Comparison of ENCODE assay signal across 28 cellular contexts in genomic region chr1:169900567-169900966, GRCh38.
"Had no signal": no experiment of that assay in that cellular context is flagged by ENCODE, and none has a peak within 500 bp of the region (broad histone marks: within the 10 kb centered on the region; RNA-seq: fewer than 3 reads in every experiment).

No MANE protein-coding gene starts in this region.

- H3K36me3 ChIP-seq: neural progenitor cell, ovary, right lobe of liver, sigmoid colon, spleen, suprapubic skin, tibial artery, transverse colon, upper lobe of right lung, uterus had no signal

- H3K4me1 ChIP-seq: neural progenitor cell, parathyroid adenoma, psoas muscle, sigmoid colon, suprapubic skin, testis, tibial artery, upper lobe of right lung, uterus had no signal

- H3K9ac ChIP-seq: neural progenitor cell, parathyroid adenoma had no signal

- H3K27ac ChIP-seq: neural progenitor cell, ovary, parathyroid adenoma, psoas muscle, right lobe of liver, sigmoid colon, spleen, suprapubic skin, testis, tibial artery, upper lobe of right lung, uterus had no signal

- DNase-seq: natural killer cell; occipital lobe; ovary; posterior cingulate gyrus; psoas muscle; right cardiac atrium; right lobe of liver; sigmoid colon; spleen; stimulated activated CD4-positive, alpha-beta T cell treated with anti-CD3 and anti-CD28 coated beads, Interleukin-12 subunit alpha, Interleukin-12 subunit beta, amount 100 ng/mL, for 4 hours; stimulated activated CD4-positive, alpha-beta T cell treated with anti-CD3 and anti-CD28 coated beads, Interleukin-1b, Interleukin-23, amount 100 ng/mL, for 48 hours; stimulated activated CD4-positive, alpha-beta T cell treated with anti-CD3 and anti-CD28 coated beads, Interleukin-4, amount 100 ng/mL, for 1 hour; stimulated activated CD4-positive, alpha-beta T cell treated with anti-CD3 and anti-CD28 coated beads, Interleukin-4, amount 100 ng/mL, for 4 hours; stimulated activated CD8-positive, alpha-beta memory T cell treated with anti-CD3 and anti-CD28 coated beads, Interleukin-4, amount 100 ng/mL, for 48 hours; stimulated activated naive CD4-positive, alpha-beta T cell; stimulated activated naive CD8-positive, alpha-beta T cell treated with anti-CD3 and anti-CD28 coated beads, Interleukin-15, amount 100 ng/mL, for 72 hours; stimulated activated naive CD8-positive, alpha-beta T cell treated with anti-CD3 and anti-CD28 coated beads, Interleukin-15, Interleukin-2, amounts not matched to agents 100 U/mL and 50 U/mL, for 24 hours; substantia nigra; testis; tibial artery; transverse colon; upper lobe of right lung; uterus had no signal

- ATAC-seq: natural killer cell; psoas muscle; right cardiac atrium; stimulated activated memory B cell treated with anti-CD40 and anti-IgM and Interleukin-4, amounts not matched to agents 10 μg/mL and 1 μg/mL and 100 μg/mL, for 72 hours; stimulated activated naive CD8-positive, alpha-beta T cell treated with anti-CD3 and anti-CD28 coated beads, Interleukin-15, amount 100 ng/mL, for 72 hours; stimulated activated naive CD8-positive, alpha-beta T cell treated with anti-CD3 and anti-CD28 coated beads, Interleukin-15, Interleukin-2, amounts not matched to agents 100 U/mL and 50 U/mL, for 24 hours; upper lobe of right lung had no signal

- H3K4me3 ChIP-seq: neural progenitor cell, ovary, psoas muscle, right lobe of liver, sigmoid colon, smooth muscle cell, spleen, suprapubic skin, testis, tibial artery, transverse colon, upper lobe of right lung, uterus had no signal

- H3K9me3 ChIP-seq: ovary, psoas muscle, right lobe of liver, sigmoid colon, spleen, suprapubic skin, testis, tibial artery, transverse colon, upper lobe of right lung, uterus had no signal

- H3K27me3 ChIP-seq: neural progenitor cell, ovary, right lobe of liver, suprapubic skin, testis, tibial artery, transverse colon, uterus had no signal
